ENCODE assay signal across 14 cellular contexts in the genomic region with DNA sequence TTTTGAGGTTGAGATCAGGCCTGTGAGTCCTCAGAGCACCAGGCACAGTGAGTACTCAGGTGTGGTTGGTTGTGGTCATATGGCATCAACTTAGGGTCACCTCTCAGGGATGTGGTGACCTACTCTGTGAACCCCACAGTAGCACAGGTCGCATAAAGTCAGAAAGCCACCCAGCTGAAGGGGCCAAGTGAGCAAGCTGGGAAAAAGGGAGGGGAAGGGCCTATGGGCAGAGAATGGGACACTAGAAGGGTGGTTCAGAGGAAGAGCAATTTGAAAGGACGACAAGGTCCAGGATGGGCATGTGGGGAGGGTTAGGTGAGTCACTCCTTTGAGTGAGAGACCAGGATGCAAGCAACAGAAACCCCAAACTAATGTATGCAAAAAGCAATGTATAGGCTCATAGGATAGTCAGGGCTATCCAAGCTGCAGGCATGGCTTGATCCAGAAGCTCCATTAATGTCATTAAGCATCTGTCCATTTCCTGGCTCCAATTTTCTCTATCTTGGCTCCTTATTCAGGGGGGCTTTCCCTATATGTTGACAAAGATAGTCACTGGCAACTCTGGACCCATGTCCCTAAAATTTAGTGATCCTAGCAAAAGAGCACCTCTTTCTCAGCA. TPM values are rescaled to one million over a fixed set of nuclear protein-coding genes. Genes with fewer than 3 reads are reported as not detected.
DNase-seq lines count a peak whose midpoint lies in the region; ATAC-seq and TF ChIP-seq lines count a peak whose summit lies in the region.
"Had no signal": no experiment of that assay in that cellular context is flagged by ENCODE, and none has a peak within 500 bp of the region (broad histone marks: within the 10 kb centered on the region; RNA-seq: fewer than 3 reads in every experiment).

No MANE protein-coding gene starts in this region.

- 83% methylated on average over 2 of the region's 2 CpGs for WGBS in esophagus muscularis mucosa

- no peaks in the 10 kb centered on the region for H3K27me3 ChIP-seq in CD4-positive, CD25-positive, alpha-beta regulatory T cell (ENCODE audit: control insufficient read depth, insufficient read depth, low read length)
- H3K27me3 ChIP-seq in KMS-11 (ENCODE audit: insufficient read depth, low read depth) (no peaks in the 10 kb centered on the region), esophagus muscularis mucosa (no peaks in the 10 kb centered on the region)
- H3K27me3 ChIP-seq in naive thymus-derived CD4-positive, alpha-beta T cell (ENCODE audit: control insufficient read depth in 2 of 2, insufficient read depth in 2 of 2, low read length in 2 of 2): no peaks in the 10 kb centered on the region

- H3K27me3 Mint-ChIP-seq in CD4-positive, CD25-positive, alpha-beta regulatory T cell: no peaks in the 10 kb centered on the region
- H3K27me3 Mint-ChIP-seq in activated naive CD8-positive, alpha-beta T cell treated with anti-CD3 and anti-CD28 coated beads, Interleukin-2, amount 50 U/mL, for 24 hours: no peaks in the 10 kb centered on the region
- peaks cover 0 to 2% (median 0%) of the 10 kb centered on the region in 5 donors for H3K27me3 Mint-ChIP-seq in naive thymus-derived CD4-positive, alpha-beta T cell

- H2AFZ ChIP-seq in KMS-11 (ENCODE audit: low read depth): no peak overlapping the region

- peak overlapping the region in 3 of 4 donors; percentile 18 to 94 (median 63) for H3K4me3 Mint-ChIP-seq in CD4-positive, CD25-positive, alpha-beta regulatory T cell
- H3K4me3 Mint-ChIP-seq in activated naive CD8-positive, alpha-beta T cell treated with anti-CD3 and anti-CD28 coated beads, Interleukin-2, amount 50 U/mL, for 24 hours: no peak overlapping the region
- peak overlapping the region in 1 of 10 donors; percentile 22 for H3K4me3 Mint-ChIP-seq in naive thymus-derived CD4-positive, alpha-beta T cell

- H3K4me2 ChIP-seq in KMS-11: no peak overlapping the region

- H3K9me3 Mint-ChIP-seq in CD4-positive, CD25-positive, alpha-beta regulatory T cell: no peaks in the 10 kb centered on the region
- H3K9me3 Mint-ChIP-seq in activated naive CD8-positive, alpha-beta T cell treated with anti-CD3 and anti-CD28 coated beads, Interleukin-2, amount 50 U/mL, for 24 hours: no peaks in the 10 kb centered on the region
- H3K9me3 Mint-ChIP-seq in naive thymus-derived CD4-positive, alpha-beta T cell: peaks cover 0 to 8% (median 0%) of the 10 kb centered on the region in 11 donors

- ATAC-seq in CD4-positive, CD25-positive, alpha-beta regulatory T cell (ENCODE audit: low read depth in 2 of 2): no peak
- ATAC-seq in activated naive CD8-positive, alpha-beta T cell treated with anti-CD3 and anti-CD28 coated beads, Interleukin-2, amount 50 U/mL, for 24 hours: peak; percentile 25
- no peak for ATAC-seq in naive thymus-derived CD4-positive, alpha-beta T cell
- ATAC-seq in HG03196 (IDR thresholded peaks at IDR 0.05; ENCODE audit: unreplicated experiment): no peak
- ATAC-seq in GM18907 (IDR thresholded peaks at IDR 0.05; ENCODE audit: unreplicated experiment): no peak
- ATAC-seq: Right ventricle myocardium inferior had no signal

- H3K36me3 Mint-ChIP-seq in CD4-positive, CD25-positive, alpha-beta regulatory T cell: peaks cover under 1% of the 10 kb centered on the region
- H3K36me3 Mint-ChIP-seq in activated naive CD8-positive, alpha-beta T cell treated with anti-CD3 and anti-CD28 coated beads, Interleukin-2, amount 50 U/mL, for 24 hours (ENCODE audit: low read depth): peaks cover 2% of the 10 kb centered on the region
- peaks cover 0 to 7% (median 0%) of the 10 kb centered on the region in 5 donors for H3K36me3 Mint-ChIP-seq in naive thymus-derived CD4-positive, alpha-beta T cell

- no peaks in the 10 kb centered on the region for H3K36me3 ChIP-seq in CD4-positive, CD25-positive, alpha-beta regulatory T cell (ENCODE audit: control insufficient read depth, insufficient read depth, low read length)
- H3K36me3 ChIP-seq in KMS-11 (ENCODE audit: insufficient read depth): no peaks in the 10 kb centered on the region
- peaks cover 0 to 6% (median 0%) of the 10 kb centered on the region in 3 experiments for H3K36me3 ChIP-seq in naive thymus-derived CD4-positive, alpha-beta T cell (ENCODE audit: control insufficient read depth in 2 of 3, insufficient read depth in 3 of 3, low read length in 3 of 3)
- no peaks in the 10 kb centered on the region for H3K36me3 ChIP-seq in esophagus muscularis mucosa

- H3K4me1 ChIP-seq in CD4-positive, CD25-positive, alpha-beta regulatory T cell (ENCODE audit: control insufficient read depth, insufficient read depth, low read length, poor library complexity, severe bottlenecking): peaks cover 26% of the 10 kb centered on the region
- H3K4me1 ChIP-seq in KMS-11 (ENCODE audit: low read depth, poor library complexity, severe bottlenecking) (peaks cover 78% of the 10 kb centered on the region), esophagus muscularis mucosa (peaks cover 16 to 25% (median 21%) of the 10 kb centered on the region in 4 donors)
- H3K4me1 ChIP-seq in naive thymus-derived CD4-positive, alpha-beta T cell (ENCODE audit: control insufficient read depth in 2 of 2, insufficient read depth in 2 of 2, low read length in 2 of 2): peaks cover 5 to 10% of the 10 kb centered on the region in 2 donors

- peaks cover 10 to 36% (median 23%) of the 10 kb centered on the region in 4 donors for H3K4me1 Mint-ChIP-seq in CD4-positive, CD25-positive, alpha-beta regulatory T cell
- H3K4me1 Mint-ChIP-seq in activated naive CD8-positive, alpha-beta T cell treated with anti-CD3 and anti-CD28 coated beads, Interleukin-2, amount 50 U/mL, for 24 hours: peaks cover 31% of the 10 kb centered on the region
- peaks cover 19 to 36% (median 23%) of the 10 kb centered on the region in 7 donors for H3K4me1 Mint-ChIP-seq in naive thymus-derived CD4-positive, alpha-beta T cell

- H3K9ac ChIP-seq in KMS-11: no peak overlapping the region

- TF ChIP-seq POLR2A in esophagus muscularis mucosa (IDR thresholded peaks at IDR 0.05; ENCODE audit: low read depth): no peak

- no peaks in the 10 kb centered on the region for H4K20me1 ChIP-seq in KMS-11 (ENCODE audit: insufficient read depth)

- POLR2A ChIA-PET in naive thymus-derived CD4-positive, alpha-beta T cell (lab: Charles Lee): interaction anchor here (1.3 to 10.2 kb wide), 6 partner anchors 8 to 128 kb away, joined by 3 to 251 read pairs (median 86); partner anchors contain the start of genes COPG1, HMCES, IFT122 and MBD4

- no peak overlapping the region for H3K27ac ChIP-seq in CD4-positive, CD25-positive, alpha-beta regulatory T cell (ENCODE audit: insufficient read depth, low read length, poor library complexity, severe bottlenecking)
- peak overlapping the region; percentile 13; the same call in 1 of the 2 replicates for H3K27ac ChIP-seq in KMS-11
- H3K27ac ChIP-seq in naive thymus-derived CD4-positive, alpha-beta T cell (ENCODE audit: low read depth, low read length): no peak overlapping the region
- H3K27ac ChIP-seq in esophagus muscularis mucosa (replicated peaks in 1 of 4): no peak overlapping the region

- TF ChIP-seq EP300 in esophagus muscularis mucosa (IDR thresholded peaks at IDR 0.05): no peak

- no peak for TF ChIP-seq CTCF in KMS-11 (conservative IDR thresholded peaks at IDR 0.05; ENCODE audit: low read depth, low read length)
- no peak for TF ChIP-seq CTCF in esophagus muscularis mucosa (IDR thresholded peaks at IDR 0.05)

- H3K27ac Mint-ChIP-seq in CD4-positive, CD25-positive, alpha-beta regulatory T cell: peak overlapping the region; percentile 1 to 73 (median 67)
- peak overlapping the region; percentile 4 for H3K27ac Mint-ChIP-seq in activated naive CD8-positive, alpha-beta T cell treated with anti-CD3 and anti-CD28 coated beads, Interleukin-2, amount 50 U/mL, for 24 hours
- peak overlapping the region in 8 of 9 donors; percentile 4 to 93 (median 52) for H3K27ac Mint-ChIP-seq in naive thymus-derived CD4-positive, alpha-beta T cell

- DNase-seq in CD4-positive, CD25-positive, alpha-beta regulatory T cell: peak in 1 of 3 donors; percentile 26
- DNase-seq in activated naive CD8-positive, alpha-beta T cell treated with anti-CD3 and anti-CD28 coated beads, Interleukin-2, amount 50 U/mL, for 24 hours: no peak
- DNase-seq in naive thymus-derived CD4-positive, alpha-beta T cell: no peak
- DNase-seq in middle frontal gyrus (ENCODE audit: extremely low spot score, low spot score) (no peak), esophagus muscularis mucosa (ENCODE audit: extremely low spot score) (no peak)
- DNase-seq: activated T-cell treated with anti-CD3 and anti-CD28 coated beads, Interleukin-2, amount 50 U/mL, for 1 hour; GOT3; NCI-H1092 treated with DMSO at 0.1 percent for 48 hours; NCI-H526 treated with DMSO at 0.1 percent for 48 hours; stimulated activated CD4-positive, alpha-beta T cell treated with anti-CD3 and anti-CD28 coated beads, Interleukin-1b, Interleukin-23, amount 100 ng/mL, for 48 hours had no signal

- H3K4me3 ChIP-seq in CD4-positive, CD25-positive, alpha-beta regulatory T cell (ENCODE audit: low read depth, low read length): no peak overlapping the region
- no peak overlapping the region for H3K4me3 ChIP-seq in KMS-11 (IDR thresholded peaks at IDR 0.05; ENCODE audit: insufficient read depth, low read depth, low read length)
- no peak overlapping the region for H3K4me3 ChIP-seq in naive thymus-derived CD4-positive, alpha-beta T cell (ENCODE audit: low read length)
- H3K4me3 ChIP-seq in esophagus muscularis mucosa: no peak overlapping the region

- no peaks in the 10 kb centered on the region for H3K79me2 ChIP-seq in KMS-11 (ENCODE audit: insufficient read depth, low read depth)

- CTCF ChIA-PET in naive thymus-derived CD4-positive, alpha-beta T cell (lab: Charles Lee): interaction anchor here (0.9 kb wide), 1 partner anchor 66 kb away, joined by 3 read pairs; no protein-coding TSS in a partner anchor

- H3K9me3 ChIP-seq in CD4-positive, CD25-positive, alpha-beta regulatory T cell (ENCODE audit: control insufficient read depth in 2 of 2, low read length in 2 of 2): no peaks in the 10 kb centered on the region
- no peaks in the 10 kb centered on the region for H3K9me3 ChIP-seq in naive thymus-derived CD4-positive, alpha-beta T cell (ENCODE audit: control insufficient read depth in 2 of 3, low read length in 3 of 3)
- no peaks in the 10 kb centered on the region for H3K9me3 ChIP-seq in esophagus muscularis mucosa

- intact Hi-C loops in naive thymus-derived CD4-positive, alpha-beta T cell (cut with micrococcal nuclease): loop anchor here in 1 of 2 donors (10.0 kb wide), 1 partner anchor 657 kb away; the partner anchor contains the start of gene RPN1
- intact Hi-C loops in esophagus muscularis mucosa (cut with DNase I): no loop called here

RNA-seq across cellular contexts. Expression of gene HMCES, which starts 33.5 kb away (rescaled TPM):
- 64.1 TPM for total RNA-seq in CD4-positive, CD25-positive, alpha-beta regulatory T cell
- polyA plus RNA-seq in CD4-positive, CD25-positive, alpha-beta regulatory T cell: 100 to 1,000 TPM in 2 of 4 donors, 10 to 100 TPM in 2; 90.9 to 115 (median 100) TPM
- 10 to 100 TPM; 45.7 to 56.4 (median 52.5) TPM for total RNA-seq in naive thymus-derived CD4-positive, alpha-beta T cell
- 100 to 1,000 TPM in 1 of 2 donors, 10 to 100 TPM in 1; 85.3 to 135 TPM for polyA plus RNA-seq in naive thymus-derived CD4-positive, alpha-beta T cell
- 10 to 100 TPM; 24.5 to 39.3 (median 30.6) TPM for total RNA-seq in esophagus muscularis mucosa

Comparison
In these comparisons a context has a peak if more than half of its experiments do, and no peak if none do; other contexts are left out.
1. H3K27ac Mint-ChIP-seq: peak in every context shown above with its lines; median percentile 67 in CD4-positive, CD25-positive, alpha-beta regulatory T cell; 52 in naive thymus-derived CD4-positive, alpha-beta T cell; 4 in activated naive CD8-positive, alpha-beta T cell treated with anti-CD3 and anti-CD28 coated beads, Interleukin-2, amount 50 U/mL, for 24 hours.